In genomic region chr20:45971425-45971674, GRCh38 we compare ENCODE assay signal across 8 cellular contexts. TPM values are rescaled to one million over a fixed set of nuclear protein-coding genes. Genes with fewer than 3 reads are reported as not detected.
DNase-seq lines count a peak whose midpoint lies in the region; ATAC-seq and TF ChIP-seq lines count a peak whose summit lies in the region.

No MANE protein-coding gene starts in this region.

- H3K4me3 Mint-ChIP-seq in WTC11 = peak overlapping the region; percentile 84

- TF ChIP-seq EP300 in suprapubic skin (IDR thresholded peaks at IDR 0.05) = no peak

- no peak for TF ChIP-seq POLR2A in suprapubic skin (IDR thresholded peaks at IDR 0.05)

- 4% methylated on average over 10 of the region's 14 CpGs for WGBS in suprapubic skin

- H3K4me3 ChIP-seq in iPS-18a (ENCODE audit: low read length) (peak overlapping the region; percentile 99), suprapubic skin (peak overlapping the region; percentile 72)

- H3K9ac ChIP-seq in iPS-18a (ENCODE audit: low read length) = peak overlapping the region; percentile 100

- POLR2A ChIA-PET in WTC11 (lab: Charles Lee) = interaction anchor here (1.5 kb wide), 1 partner anchor 36 kb away, joined by 5 read pairs; the partner anchor contains the start of gene PCIF1

- peaks cover 13% of the 10 kb centered on the region for H3K36me3 ChIP-seq in iPS-18a (ENCODE audit: control insufficient read depth, low read depth, low read length)
- peaks cover 31% of the 10 kb centered on the region for H3K36me3 ChIP-seq in suprapubic skin

- intact Hi-C loops in head of caudate nucleus (cut with DNase I) = loop anchor here (5.0 kb wide), 2 partner anchors 34 to 116 kb away; partner anchors contain the start of gene NCOA5

- H3K9me3 ChIP-seq in iPS-18a (ENCODE audit: control insufficient read depth, low read depth, low read length) (no peaks in the 10 kb centered on the region), suprapubic skin (no peaks in the 10 kb centered on the region)

- H3K27me3 ChIP-seq in iPS-18a (ENCODE audit: control insufficient read depth, insufficient read depth, low read length) = no peaks in the 10 kb centered on the region
- H3K27me3 ChIP-seq in suprapubic skin = no peaks in the 10 kb centered on the region

- ATAC-seq in HG03045 (IDR thresholded peaks at IDR 0.05; ENCODE audit: unreplicated experiment) (peak; percentile 10), WTC11 (no peak)

- peaks cover 10% of the 10 kb centered on the region for H3K36me3 Mint-ChIP-seq in WTC11

- CTCF ChIA-PET in WTC11 (lab: Charles Lee) = interaction anchor here (0.7 to 4.1 kb wide), 11 partner anchors 8 to 181 kb away, joined by 3 to 83 read pairs (median 14); partner anchors contain the start of genes CTSA, NEURL2 and PCIF1

- H3K27ac ChIP-seq in iPS-18a (ENCODE audit: low read length) = no peak overlapping the region
- H3K27ac ChIP-seq in suprapubic skin = peak overlapping the region; percentile 99

- H3K27ac Mint-ChIP-seq in WTC11 = no peak overlapping the region; the same call in 1 of the 2 replicates

- no peaks in the 10 kb centered on the region; the same call in 1 of the 2 replicates for H3K27me3 Mint-ChIP-seq in WTC11 (ENCODE audit: low read depth)

- H3K9me3 Mint-ChIP-seq in WTC11 = no peaks in the 10 kb centered on the region

- TF ChIP-seq CTCF in WTC11 (IDR thresholded peaks at IDR 0.05) (no peak), suprapubic skin (IDR thresholded peaks at IDR 0.05) (no peak)

- H3K4me1 ChIP-seq in iPS-18a (ENCODE audit: control insufficient read depth, low read depth, low read length) (no peaks in the 10 kb centered on the region), suprapubic skin (peaks cover 24% of the 10 kb centered on the region)

- peaks cover 14% of the 10 kb centered on the region for H3K4me1 Mint-ChIP-seq in WTC11

- DNase-seq in NCI-H1694 (lab: John Stamatoyannopoulos, UW) = peak; percentile 27
- DNase-seq in NCI-H1694 treated with DMSO at 0.1 percent for 48 hours (lab: John Stamatoyannopoulos, UW) = no peak
- DNase-seq in WTC11 (ENCODE audit: low spot score) = no peak
- DNase-seq in suprapubic skin (ENCODE audit: low spot score in 2 of 2) = no peak
- no peak for DNase-seq in head of caudate nucleus
- no peak for DNase-seq in DMS53 (lab: John Stamatoyannopoulos, UW)

TF ChIP-seq in WTC11, 78 proteins besides CTCF, POLR2A, EP300 and RAD21:
- TF ChIP-seq ZNF121 (CRISPR knock-in tag; IDR thresholded peaks at IDR 0.05) (peak; percentile 88), ZSCAN18 (CRISPR knock-in tag; IDR thresholded peaks at IDR 0.05) (0 out of 2 replicates have a peak, but pooled peaks have one; percentile 36), ZMAT4 (CRISPR knock-in tag; IDR thresholded peaks at IDR 0.05) (no peak), ZNF423 (CRISPR knock-in tag; IDR thresholded peaks at IDR 0.05) (no peak), ELF4 (CRISPR knock-in tag; IDR thresholded peaks at IDR 0.05; ENCODE audit: low read depth) (0 out of 2 replicates have a peak, but pooled peaks have one; percentile 25), ETV6 (CRISPR knock-in tag; IDR thresholded peaks at IDR 0.05) (no peak), ZNF671 (CRISPR knock-in tag; IDR thresholded peaks at IDR 0.05) (0 out of 2 replicates have a peak, but pooled peaks have one; percentile 35), ZNF396 (CRISPR knock-in tag; IDR thresholded peaks at IDR 0.05; ENCODE audit: borderline replicate concordance) (peak; percentile 57; the same call in 1 of the 2 replicates), KAT7 (CRISPR knock-in tag; IDR thresholded peaks at IDR 0.05; ENCODE audit: borderline replicate concordance) (0 out of 2 replicates have a peak, but pooled peaks have one; percentile 54), FOXJ3 (CRISPR knock-in tag; IDR thresholded peaks at IDR 0.05; ENCODE audit: borderline replicate concordance) (no peak), PRRX2 (CRISPR knock-in tag; IDR thresholded peaks at IDR 0.05) (0 out of 2 replicates have a peak, but pooled peaks have one; percentile 55), GTF2I (CRISPR knock-in tag; conservative IDR thresholded peaks at IDR 0.05) (peak; percentile 100), ZNF263 (CRISPR knock-in tag; IDR thresholded peaks at IDR 0.05; ENCODE audit: low read depth) (no peak), ZNF416 (CRISPR knock-in tag; IDR thresholded peaks at IDR 0.05) (0 out of 2 replicates have a peak, but pooled peaks have one; percentile 53), PREB (CRISPR knock-in tag; IDR thresholded peaks at IDR 0.05; ENCODE audit: borderline replicate concordance) (no peak)

RNA-seq across cellular contexts. Expression of gene ZNF335, which starts 0.7 kb away (rescaled TPM):
- total RNA-seq in WTC11 (2021) (16.3 to 20.0 TPM (median 16.4 TPM) in 3 replicates), suprapubic skin (10 to 100 TPM; 25.8 to 62.6 (median 35.1) TPM)

RNA-seq across cellular contexts. Expression of gene PCIF1, which starts 36.9 kb away (rescaled TPM):
- total RNA-seq in WTC11 (2021) (37.7 to 42.2 TPM (median 39.4 TPM) in 3 replicates), suprapubic skin (10 to 100 TPM; 37.2 to 70.3 (median 42.4) TPM)

RNA-seq across cellular contexts. Expression of gene MMP9, which starts 37.4 kb away (rescaled TPM):
- total RNA-seq in WTC11 (2021) (5.8 to 7.1 TPM (median 5.8 TPM) in 3 replicates), suprapubic skin (1 to 10 TPM in 2 of 4 donors, under 1 TPM in 2; 0.30 to 1.9 (median 0.96) TPM)

RNA-seq across cellular contexts. Expression of gene SLC12A5, which starts 57.7 kb away (rescaled TPM):
- total RNA-seq in WTC11 (2021) (6.6 to 8.5 TPM (median 7.2 TPM) in 3 replicates), suprapubic skin (under 1 TPM in 1 of 4 donors, not detected in 3; 0.40 TPM)

RNA-seq across cellular contexts. Expression of gene PLTP, which starts 59.4 kb away (rescaled TPM):
- 109 to 135 TPM (median 133 TPM) in 3 replicates for total RNA-seq in WTC11 (2021)
- 100 to 1,000 TPM in 1 of 4 donors, 10 to 100 TPM in 3; 49.2 to 138 (median 70.4) TPM for total RNA-seq in suprapubic skin
